8 cellular contexts compared by ENCODE assay signal in genomic region chr7:76282344-76283253, GRCh38. TPM values are rescaled to one million over a fixed set of nuclear protein-coding genes. Genes with fewer than 3 reads are reported as not detected.
DNase-seq lines count a peak whose midpoint lies in the region; ATAC-seq and TF ChIP-seq lines count a peak whose summit lies in the region.

No MANE protein-coding gene starts in this region.

- H3K4me3 ChIP-seq in Caco-2 (ENCODE audit: low read depth, low read length) (peak overlapping the region; percentile 33), foreskin fibroblast (ENCODE audit: low read depth in 1 of 2, low read length in 2 of 2) (peak overlapping the region; percentile 17 to 38), WERI-Rb-1 (ENCODE audit: low read depth, low read length) (no peak overlapping the region)

- DNase-seq in Caco-2 (peak in 1 of 2 experiments; percentile 47), foreskin fibroblast (peak in 1 of 2 donors; percentile 57), progenitor cell of endocrine pancreas (ENCODE audit: low spot score, unreplicated experiment) (no peak), WERI-Rb-1 (no peak), SKM-1 (lab: John Stamatoyannopoulos, UW; ENCODE audit: unreplicated experiment) (no peak), superior temporal gyrus (ENCODE audit: extremely low spot score) (no peak)

- H3K36me3 ChIP-seq in Caco-2 (ENCODE audit: control insufficient read depth, insufficient read depth, low read length) (no peaks in the 10 kb centered on the region), WERI-Rb-1 (peaks cover 29% of the 10 kb centered on the region)

- BruUV-seq in Caco-2 (replicated peaks; lab: Mats Ljungman, UMichigan) = no TSS peak

- TF ChIP-seq CTCF in Caco-2 (IDR thresholded peaks at IDR 0.05; ENCODE audit: insufficient read depth in 1 of 2, low read depth in 1 of 2, low read length in 1 of 2, severe bottlenecking in 1 of 2, unreplicated experiment in 1 of 2) = no peak
- TF ChIP-seq CTCF in VCaP (conservative IDR thresholded peaks at IDR 0.05) = no peak
- no peak for TF ChIP-seq CTCF in foreskin fibroblast (IDR thresholded peaks at IDR 0.05; ENCODE audit: low read depth, low read length)
- no peak for TF ChIP-seq CTCF in progenitor cell of endocrine pancreas (IDR thresholded peaks at IDR 0.05; ENCODE audit: unreplicated experiment)
- no peak for TF ChIP-seq CTCF in WERI-Rb-1 (IDR thresholded peaks at IDR 0.05; ENCODE audit: low read depth, low read length)

- POLR2A ChIA-PET in Caco-2 (lab: Charles Lee) = interaction anchor here (0.6 kb wide), 2 partner anchors 77 to 1328 kb away, joined by 3 to 9 read pairs; no protein-coding TSS in a partner anchor

- H3K27me3 Mint-ChIP-seq in Caco-2 (ENCODE audit: insufficient read depth, unreplicated experiment) (peaks cover 23% of the 10 kb centered on the region), progenitor cell of endocrine pancreas (peaks cover 60% of the 10 kb centered on the region)

- peaks cover 3% of the 10 kb centered on the region; the same call in 1 of the 2 replicates for H3K4me1 ChIP-seq in Caco-2

- H3K27ac Mint-ChIP-seq in Caco-2 (ENCODE audit: unreplicated experiment) = no peak overlapping the region
- no peak overlapping the region for H3K27ac Mint-ChIP-seq in progenitor cell of endocrine pancreas

- H3K27me3 ChIP-seq in Caco-2 (replicated peaks; ENCODE audit: control insufficient read depth, insufficient read depth, low read length) = peaks cover 2% of the 10 kb centered on the region; the same call in 1 of the 2 replicates
- no peaks in the 10 kb centered on the region for H3K27me3 ChIP-seq in WERI-Rb-1 (ENCODE audit: insufficient read depth, low read depth, severe bottlenecking)

- H3K27ac ChIP-seq in VCaP (peak overlapping the region; percentile 29; the same call in 1 of the 2 replicates), WERI-Rb-1 (no peak overlapping the region)

- intact Hi-C loops in Caco-2 (cut with micrococcal nuclease; ENCODE audit: unreplicated experiment) = no loop called here

- no peaks in the 10 kb centered on the region for H3K36me3 Mint-ChIP-seq in Caco-2 (ENCODE audit: insufficient read depth, unreplicated experiment)
- no peaks in the 10 kb centered on the region for H3K36me3 Mint-ChIP-seq in progenitor cell of endocrine pancreas (ENCODE audit: insufficient read depth)

- H3K9me3 Mint-ChIP-seq in Caco-2 (ENCODE audit: unreplicated experiment) (no peaks in the 10 kb centered on the region), progenitor cell of endocrine pancreas (ENCODE audit: low read depth) (no peaks in the 10 kb centered on the region)

- CTCF ChIA-PET in Caco-2 (lab: Charles Lee) = interaction anchor here (0.7 to 1.9 kb wide), 3 partner anchors 18 to 31 kb away, joined by 3 to 7 read pairs (median 4); no protein-coding TSS in a partner anchor

- ATAC-seq in GM18520 (IDR thresholded peaks at IDR 0.05; ENCODE audit: unreplicated experiment) = no peak

- peak overlapping the region; percentile 81 for H3K4me3 Mint-ChIP-seq in Caco-2 (ENCODE audit: unreplicated experiment)
- H3K4me3 Mint-ChIP-seq in progenitor cell of endocrine pancreas (ENCODE audit: low read depth) = peak overlapping the region; percentile 55

- H3K9me3 ChIP-seq in Caco-2 = no peaks in the 10 kb centered on the region
- H3K9me3 ChIP-seq in WERI-Rb-1 (ENCODE audit: severe bottlenecking) = no peaks in the 10 kb centered on the region

- peaks cover 9% of the 10 kb centered on the region for H3K4me1 Mint-ChIP-seq in Caco-2 (ENCODE audit: low read depth, unreplicated experiment)
- H3K4me1 Mint-ChIP-seq in progenitor cell of endocrine pancreas (ENCODE audit: low read depth) = peaks cover 2% of the 10 kb centered on the region

RNA-seq across cellular contexts. Expression of gene HSPB1, which starts 19.9 kb away (rescaled TPM):
- total RNA-seq in Caco-2 (2022) = 82.1 and 89.1 TPM in 2 replicates
- 111 and 118 TPM in 2 replicates for total RNA-seq in progenitor cell of endocrine pancreas
